ENCODE assay signal across 1 cellular context in the genomic region with DNA sequence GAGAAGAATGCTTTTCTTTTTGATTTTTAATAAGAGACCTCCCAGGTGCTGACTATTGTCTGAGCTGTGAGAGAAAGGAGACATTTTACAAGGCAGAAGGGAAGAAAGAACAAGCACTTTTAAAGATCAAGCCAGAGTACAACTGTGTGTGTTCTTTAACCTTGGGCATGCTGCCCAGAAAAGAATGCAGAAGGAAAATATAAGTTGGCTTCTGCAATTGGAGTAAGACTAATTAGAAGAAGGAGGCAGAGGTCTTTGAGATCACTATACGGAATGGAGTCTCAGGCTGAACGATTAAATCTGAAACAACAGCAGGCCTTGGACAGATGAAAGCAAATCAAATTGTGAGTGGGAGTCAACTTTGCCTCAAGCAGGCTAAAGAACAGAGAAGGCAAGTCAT.
TF ChIP-seq lines count a peak whose summit lies in the region.

No MANE protein-coding gene starts in this region.

TF ChIP-seq in IMR-90, 13 proteins besides CTCF, POLR2A, EP300 and RAD21 (continued from another document):
- TF ChIP-seq, protein P1, sequence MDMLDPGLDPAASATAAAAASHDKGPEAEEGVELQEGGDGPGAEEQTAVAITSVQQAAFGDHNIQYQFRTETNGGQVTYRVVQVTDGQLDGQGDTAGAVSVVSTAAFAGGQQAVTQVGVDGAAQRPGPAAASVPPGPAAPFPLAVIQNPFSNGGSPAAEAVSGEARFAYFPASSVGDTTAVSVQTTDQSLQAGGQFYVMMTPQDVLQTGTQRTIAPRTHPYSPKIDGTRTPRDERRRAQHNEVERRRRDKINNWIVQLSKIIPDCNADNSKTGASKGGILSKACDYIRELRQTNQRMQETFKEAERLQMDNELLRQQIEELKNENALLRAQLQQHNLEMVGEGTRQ (IDR thresholded peaks at IDR 0.05; ENCODE audit: low read depth, low read length): no peak
- TF ChIP-seq MAZ (IDR thresholded peaks at IDR 0.05; ENCODE audit: borderline replicate concordance, low read depth, low read length) (no peak), MAFK (IDR thresholded peaks at IDR 0.05; ENCODE audit: low read depth, low read length) (no peak), NFE2L2 (IDR thresholded peaks at IDR 0.05; ENCODE audit: low read depth, low read length) (no peak), CHD1 (IDR thresholded peaks at IDR 0.05; ENCODE audit: low read depth, low read length) (no peak), RFX5 (IDR thresholded peaks at IDR 0.05; ENCODE audit: low read depth, low read length) (no peak), SMC3 (IDR thresholded peaks at IDR 0.05; ENCODE audit: low read depth, low read length) (no peak), CEBPB (IDR thresholded peaks at IDR 0.05; ENCODE audit: low read depth, low read length) (no peak), BHLHE40 (IDR thresholded peaks at IDR 0.05; ENCODE audit: low read depth, low read length) (no peak)
